29 cellular contexts compared by ENCODE assay signal in the genomic region with DNA sequence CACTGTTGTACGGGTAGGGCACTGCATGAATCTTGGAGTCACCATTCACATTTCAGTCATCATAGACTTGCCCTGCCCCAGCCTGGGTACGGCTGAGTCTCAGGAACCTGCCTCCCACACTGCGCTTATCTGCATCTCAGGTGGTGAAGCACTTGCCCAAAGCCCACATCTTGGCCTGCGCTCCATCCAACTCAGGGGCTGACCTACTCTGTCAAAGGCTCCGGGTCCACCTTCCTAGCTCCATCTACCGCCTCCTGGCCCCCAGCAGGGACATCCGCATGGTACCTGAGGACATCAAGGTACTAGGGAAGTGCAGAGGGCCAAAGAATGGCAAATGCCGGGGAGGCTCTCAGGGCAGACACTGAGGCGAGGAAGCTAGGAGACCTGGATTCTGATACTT.
"Had no signal": no experiment of that assay in that cellular context is flagged by ENCODE, and none has a peak within 500 bp of the region (broad histone marks: within the 10 kb centered on the region; RNA-seq: fewer than 3 reads in every experiment).

No MANE protein-coding gene starts in this region.

- H2AFZ ChIP-seq: neural progenitor cell had no signal

- H3K4me1 ChIP-seq: neural progenitor cell had no signal

- H3K27ac ChIP-seq: heart left ventricle, left lung, lower lobe of right lung, neural progenitor cell, neutrophil, ovary, right atrium auricular region, right lobe of liver, suprapubic skin, thoracic aorta, tibial artery, vagina had no signal

- H3K36me3 ChIP-seq: neural progenitor cell, neutrophil, ovary had no signal

- H3K4me3 ChIP-seq: heart left ventricle, left lung, lower lobe of right lung, neural progenitor cell, ovary, right atrium auricular region, right lobe of liver, smooth muscle cell, suprapubic skin, thoracic aorta, tibial artery, vagina had no signal

- H3K27ac Mint-ChIP-seq: nephron; neural progenitor cell; progenitor cell of endocrine pancreas; stimulated activated naive CD8-positive, alpha-beta T cell treated with anti-CD3 and anti-CD28 coated beads, Interleukin-15, Interleukin-2, amounts not matched to agents 100 ng/mL and 50 ng/mL, for 24 hours had no signal

- H3K9me3 Mint-ChIP-seq: immature natural killer cell; naive thymus-derived CD8-positive, alpha-beta T cell; nephron; neural progenitor cell; stimulated activated naive CD8-positive, alpha-beta T cell treated with anti-CD3 and anti-CD28 coated beads, Interleukin-15, Interleukin-2, amounts not matched to agents 100 ng/mL and 50 ng/mL, for 24 hours had no signal

- H3K9ac ChIP-seq: neural progenitor cell had no signal

- H3K4me2 ChIP-seq: neural progenitor cell, smooth muscle cell had no signal

- DNase-seq: heart left ventricle; hypothalamus; immature natural killer cell; left cardiac atrium; left lung; lower lobe of right lung; mammary epithelial cell; mesenchymal stem cell; naive thymus-derived CD8-positive, alpha-beta T cell; occipital lobe; right lobe of liver; stimulated activated CD4-positive, alpha-beta T cell treated with anti-CD3 and anti-CD28 coated beads, Interleukin-12 subunit alpha, Interleukin-12 subunit beta, amount 100 ng/mL, for 4 hours; stimulated activated CD4-positive, alpha-beta T cell treated with anti-CD3 and anti-CD28 coated beads, Interleukin-15, amount 100 ng/mL, for 24 hours; stimulated activated CD4-positive, alpha-beta T cell treated with anti-CD3 and anti-CD28 coated beads, Interleukin-2, amount 100 ng/mL, for 24 hours; stimulated activated CD4-positive, alpha-beta T cell treated with anti-CD3 and anti-CD28 coated beads, Interleukin-4, amount 100 ng/mL, for 1 hour; stimulated activated naive CD4-positive, alpha-beta T cell; trophoblast cell had no signal

- H3K27me3 Mint-ChIP-seq: naive thymus-derived CD8-positive, alpha-beta T cell; progenitor cell of endocrine pancreas; stimulated activated naive CD8-positive, alpha-beta T cell treated with anti-CD3 and anti-CD28 coated beads, Interleukin-15, Interleukin-2, amounts not matched to agents 100 ng/mL and 50 ng/mL, for 24 hours had no signal

- H3K4me3 Mint-ChIP-seq: naive thymus-derived CD8-positive, alpha-beta T cell; nephron; neural progenitor cell; stimulated activated naive CD8-positive, alpha-beta T cell treated with anti-CD3 and anti-CD28 coated beads, Interleukin-15, Interleukin-2, amounts not matched to agents 100 ng/mL and 50 ng/mL, for 24 hours had no signal

- H3K9me3 ChIP-seq: heart left ventricle, left lung, lower lobe of right lung, neutrophil, ovary, right atrium auricular region, right lobe of liver, suprapubic skin, thoracic aorta, tibial artery, vagina had no signal

- H3K27me3 ChIP-seq: heart left ventricle, left lung, neural progenitor cell, neutrophil, ovary, right atrium auricular region, right lobe of liver, suprapubic skin, tibial artery, vagina had no signal
